In genomic region chrY:21240206-21240605, GRCh38 we compare ENCODE assay signal across 10 cellular contexts.
DNase-seq lines count a peak whose midpoint lies in the region; ATAC-seq, FAIRE-seq and TF ChIP-seq lines count a peak whose summit lies in the region.
"Had no signal": no experiment of that assay in that cellular context is flagged by ENCODE, and none has a peak within 500 bp of the region (broad histone marks: within the 10 kb centered on the region; RNA-seq: fewer than 3 reads in every experiment).

No MANE protein-coding gene starts in this region.

- in situ Hi-C loops in brain microvascular endothelial cell (cut with HindIII; ENCODE audit: low pct_ligation_motif_present, low sequenced_read_pairs), result no loop called here

- CTCF ChIA-PET in naive thymus-derived CD4-positive, alpha-beta T cell (lab: Charles Lee), result no interaction called here

- H3K9me3 Mint-ChIP-seq in naive thymus-derived CD4-positive, alpha-beta T cell, result peaks cover 0 to 18% (median 0%) of the 10 kb centered on the region in 11 donors

- H3K4me1 ChIP-seq in naive thymus-derived CD4-positive, alpha-beta T cell (ENCODE audit: control insufficient read depth in 2 of 2, insufficient read depth in 2 of 2, low read length in 2 of 2), result peaks cover 16 to 48% of the 10 kb centered on the region in 2 donors

- POLR2A ChIA-PET in naive thymus-derived CD4-positive, alpha-beta T cell (lab: Charles Lee), result interaction anchor here (0.7 to 2.8 kb wide), 11 partner anchors 9 to 1744 kb away, joined by 3 to 25 read pairs (median 5); no protein-coding TSS in a partner anchor

- no peaks in the 10 kb centered on the region for H3K36me3 ChIP-seq in naive thymus-derived CD4-positive, alpha-beta T cell (ENCODE audit: control insufficient read depth in 2 of 3, insufficient read depth in 3 of 3, low read length in 3 of 3)
- no peaks in the 10 kb centered on the region for H3K36me3 ChIP-seq in brain microvascular endothelial cell (replicated peaks)

- intact Hi-C loops in naive thymus-derived CD4-positive, alpha-beta T cell (cut with micrococcal nuclease), result loop anchor here (1.0 to 10.0 kb wide), 8 partner anchors 9 to 665 kb away; partner anchors contain the start of gene EIF1AY (in 2 of the 2)

- peak overlapping the region; percentile 72 for H3K27ac ChIP-seq in naive thymus-derived CD4-positive, alpha-beta T cell (ENCODE audit: low read depth, low read length)
- no peak overlapping the region for H3K27ac ChIP-seq in brain microvascular endothelial cell

- peak overlapping the region; percentile 26 for H3K4me3 Mint-ChIP-seq in T-helper 17 cell
- H3K4me3 Mint-ChIP-seq in naive thymus-derived CD4-positive, alpha-beta T cell, result peak overlapping the region in 4 of 10 donors; percentile 46 to 60 (median 58)

- TF ChIP-seq CTCF in brain microvascular endothelial cell (IDR thresholded peaks at IDR 0.05; ENCODE audit: low read depth, low read length, missing control alignments) (no peak), D721Med (IDR thresholded peaks at IDR 0.05; ENCODE audit: insufficient read depth, missing control alignments) (no peak)

- H3K4me1 Mint-ChIP-seq in T-helper 17 cell, result peaks cover 4% of the 10 kb centered on the region
- H3K4me1 Mint-ChIP-seq in naive thymus-derived CD4-positive, alpha-beta T cell, result peaks cover 0 to 60% (median 22%) of the 10 kb centered on the region in 7 donors

- DNase-seq in GM19239 (ENCODE audit: insufficient read length, low spot score) (no peak), T-helper 17 cell (no peak), EL (no peak), brain microvascular endothelial cell (no peak), D721Med (ENCODE audit: insufficient read length, low spot score) (no peak)
- DNase-seq in naive thymus-derived CD4-positive, alpha-beta T cell, result peak in 2 of 9 donors; percentile 70 to 72
- DNase-seq: kidney glomerular epithelial cell, MM.1S, posterior cingulate gyrus had no signal

- peak; percentile 99 for FAIRE-seq in GM19239 (lab: Jason Lieb, UNC)
- no peak for FAIRE-seq in D721Med (lab: Jason Lieb, UNC)

- no peaks in the 10 kb centered on the region for H3K9me3 ChIP-seq in T-helper 17 cell (ENCODE audit: control insufficient read depth, low read length, poor library complexity, severe bottlenecking)
- H3K9me3 ChIP-seq in naive thymus-derived CD4-positive, alpha-beta T cell (ENCODE audit: control insufficient read depth in 2 of 3, low read length in 3 of 3), result no peaks in the 10 kb centered on the region

- H3K27me3 Mint-ChIP-seq in T-helper 17 cell, result no peaks in the 10 kb centered on the region
- no peaks in the 10 kb centered on the region for H3K27me3 Mint-ChIP-seq in naive thymus-derived CD4-positive, alpha-beta T cell

- ATAC-seq in HG02884 (IDR thresholded peaks at IDR 0.05; ENCODE audit: unreplicated experiment) (peak; percentile 95), T-helper 17 cell (peak; percentile 94)
- peak; percentile 97 for ATAC-seq in naive thymus-derived CD4-positive, alpha-beta T cell

- H3K4me3 ChIP-seq in naive thymus-derived CD4-positive, alpha-beta T cell (ENCODE audit: low read length), result no peak overlapping the region
- H3K4me3 ChIP-seq in brain microvascular endothelial cell (ENCODE audit: low read depth, low read length), result no peak overlapping the region

- no peaks in the 10 kb centered on the region for H3K27me3 ChIP-seq in naive thymus-derived CD4-positive, alpha-beta T cell (ENCODE audit: control insufficient read depth in 2 of 2, insufficient read depth in 2 of 2, low read length in 2 of 2)
- H3K27me3 ChIP-seq in brain microvascular endothelial cell (replicated peaks), result no peaks in the 10 kb centered on the region

- peak overlapping the region; percentile 92 for H3K27ac Mint-ChIP-seq in T-helper 17 cell
- H3K27ac Mint-ChIP-seq in naive thymus-derived CD4-positive, alpha-beta T cell, result peak overlapping the region in 5 of 9 donors; percentile 88 to 98 (median 96)

- no peaks in the 10 kb centered on the region for H3K36me3 Mint-ChIP-seq in T-helper 17 cell (ENCODE audit: low read depth)
- peaks cover 0 to 46% (median 0%) of the 10 kb centered on the region in 5 donors for H3K36me3 Mint-ChIP-seq in naive thymus-derived CD4-positive, alpha-beta T cell
